ENCODE assay signal across 23 cellular contexts in genomic region chr4:7885216-7886134, GRCh38. TPM values are rescaled to one million over a fixed set of nuclear protein-coding genes. Genes with fewer than 3 reads are reported as not detected.
A peak's percentile ranks its signal among the peaks of the same experiment; 100 is the strongest.
DNase-seq lines count a peak whose midpoint lies in the region; ATAC-seq and TF ChIP-seq lines count a peak whose summit lies in the region.
"Had no signal": no experiment of that assay in that cellular context is flagged by ENCODE, and none has a peak within 500 bp of the region (broad histone marks: within the 10 kb centered on the region; RNA-seq: fewer than 3 reads in every experiment).

No MANE protein-coding gene starts in this region.

- peaks cover 21 to 55% of the 10 kb centered on the region in 2 donors for H3K4me1 ChIP-seq in thoracic aorta (ENCODE audit: control insufficient read depth in 1 of 2, low read depth in 2 of 2)

- H3K9me3 ChIP-seq in thoracic aorta = peaks cover 4% of the 10 kb centered on the region
- H3K9me3 ChIP-seq: adrenal gland, upper lobe of right lung had no signal

- TF ChIP-seq CTCF in chondrocyte (IDR thresholded peaks at IDR 0.05) (no peak), nephron (IDR thresholded peaks at IDR 0.05; ENCODE audit: unreplicated experiment in 3 of 3) (no peak), thoracic aorta (IDR thresholded peaks at IDR 0.05) (no peak), foreskin fibroblast (IDR thresholded peaks at IDR 0.05; ENCODE audit: low read depth, low read length) (no peak)

- peak overlapping the region; percentile 13 to 54 for H3K27ac ChIP-seq in thoracic aorta
- H3K27ac ChIP-seq: adrenal gland, KMS-11, upper lobe of right lung had no signal

- peak overlapping the region; percentile 80 for H3K27ac Mint-ChIP-seq in chondrocyte (ENCODE audit: unreplicated experiment)
- peak overlapping the region; percentile 12 to 84 (median 65) for H3K27ac Mint-ChIP-seq in nephron
- H3K27ac Mint-ChIP-seq: activated CD4-positive, alpha-beta T cell treated with anti-CD3 and anti-CD28 coated beads, Interleukin-2, amount 10 ng/mL, durations not matched to agents 7 days and 5 days; B cell; GM23338; stimulated activated memory B cell treated with anti-CD40 and anti-IgM and Interleukin-4, amounts not matched to agents 10 μg/mL and 1 μg/mL and 100 μg/mL, for 72 hours had no signal

- H3K4me3 ChIP-seq in thoracic aorta = peak overlapping the region; percentile 49
- H3K4me3 ChIP-seq in foreskin fibroblast (ENCODE audit: low read depth in 1 of 2, low read length in 2 of 2) = no peak overlapping the region
- H3K4me3 ChIP-seq: adrenal gland, GM23338, upper lobe of right lung had no signal

- peaks cover 7% of the 10 kb centered on the region for H3K36me3 Mint-ChIP-seq in chondrocyte (ENCODE audit: low read depth)
- H3K36me3 Mint-ChIP-seq in nephron (ENCODE audit: low read depth) = peaks cover 34% of the 10 kb centered on the region
- H3K36me3 Mint-ChIP-seq: stimulated activated memory B cell treated with anti-CD40 and anti-IgM and Interleukin-4, amounts not matched to agents 10 μg/mL and 1 μg/mL and 100 μg/mL, for 72 hours had no signal

- no peaks in the 10 kb centered on the region for H3K27me3 ChIP-seq in thoracic aorta (replicated peaks; ENCODE audit: insufficient read depth)
- H3K27me3 ChIP-seq: adrenal gland, upper lobe of right lung had no signal

- H3K9me3 Mint-ChIP-seq in chondrocyte (ENCODE audit: low read depth) (peaks cover 11% of the 10 kb centered on the region), nephron (peaks cover 14% of the 10 kb centered on the region)

- H3K27me3 Mint-ChIP-seq in chondrocyte (ENCODE audit: low read depth) = no peaks in the 10 kb centered on the region
- no peaks in the 10 kb centered on the region for H3K27me3 Mint-ChIP-seq in nephron (ENCODE audit: low read depth)
- H3K27me3 Mint-ChIP-seq: activated CD4-positive, alpha-beta T cell treated with anti-CD3 and anti-CD28 coated beads, Interleukin-2, amount 10 ng/mL, durations not matched to agents 7 days and 5 days; effector memory CD8-positive, alpha-beta T cell had no signal

- H3K4me1 Mint-ChIP-seq in chondrocyte (ENCODE audit: low read depth) = peaks cover 87% of the 10 kb centered on the region
- peaks cover 57% of the 10 kb centered on the region for H3K4me1 Mint-ChIP-seq in nephron
- H3K4me1 Mint-ChIP-seq: B cell; stimulated activated memory B cell treated with anti-CD40 and anti-IgM and Interleukin-4, amounts not matched to agents 10 μg/mL and 1 μg/mL and 100 μg/mL, for 72 hours had no signal

- H3K36me3 ChIP-seq in thoracic aorta = no peaks in the 10 kb centered on the region
- H3K36me3 ChIP-seq: adrenal gland, upper lobe of right lung had no signal

- no peak overlapping the region for H3K4me3 Mint-ChIP-seq in chondrocyte (ENCODE audit: unreplicated experiment)
- no peak overlapping the region for H3K4me3 Mint-ChIP-seq in nephron
- H3K4me3 Mint-ChIP-seq: activated CD4-positive, alpha-beta T cell treated with anti-CD3 and anti-CD28 coated beads, Interleukin-2, amount 10 ng/mL, durations not matched to agents 7 days and 5 days; B cell; effector memory CD8-positive, alpha-beta T cell; GM23338; stimulated activated memory B cell treated with anti-CD40 and anti-IgM and Interleukin-4, amounts not matched to agents 10 μg/mL and 1 μg/mL and 100 μg/mL, for 72 hours had no signal

- ATAC-seq in thoracic aorta (ENCODE audit: insufficient number of reproducible peaks, low FRiP score, low read depth) = no peak
- ATAC-seq: effector memory CD8-positive, alpha-beta T cell; GM23338; stimulated activated memory B cell treated with anti-CD40 and anti-IgM and Interleukin-4, amounts not matched to agents 10 μg/mL and 1 μg/mL and 100 μg/mL, for 72 hours; upper lobe of right lung had no signal

- DNase-seq in SK-N-DZ (ENCODE audit: low spot score) (peak; percentile 31), chondrocyte (ENCODE audit: low spot score) (no peak), thoracic aorta (ENCODE audit: low spot score) (no peak), SIG-M5 (lab: John Stamatoyannopoulos, UW) (no peak), NCI-H446 (lab: John Stamatoyannopoulos, UW) (no peak), foreskin fibroblast (no peak), superior temporal gyrus (ENCODE audit: extremely low spot score) (no peak)
- DNase-seq: activated CD4-positive, alpha-beta T cell treated with anti-CD3 and anti-CD28 coated beads, Interleukin-2, amount 10 ng/mL, durations not matched to agents 7 days and 5 days; activated CD8-positive, alpha-beta memory T cell treated with anti-CD3 and anti-CD28 coated beads, Interleukin-2, amount 50 U/mL, for 48 hours; activated effector memory CD4-positive, alpha-beta T cell treated with anti-CD3 and anti-CD28 coated beads, Interleukin-2, amount 50 U/mL, for 16 hours; adrenal gland; effector memory CD8-positive, alpha-beta T cell; hippocampal formation; NCI-H1930; NK-92 treated with Interleukin-12 subunit alpha and Interleukin-12 subunit beta, amount 100 ng/mL, for 24 hours; retina; SW 1271; upper lobe of right lung had no signal

RNA-seq across cellular contexts. Expression of gene AFAP1, which starts 54.2 kb away (rescaled TPM):
- polyA plus RNA-seq in SK-N-DZ (2014; cell fraction: cytosol; rRNA removed) = 20.4 and 24.0 TPM in 2 replicates
- 17.3 and 27.1 TPM in 2 replicates for polyA plus RNA-seq in SK-N-DZ (2014; cell fraction: nucleus; rRNA removed)
- 107 to 119 TPM (median 118 TPM) in 3 replicates for total RNA-seq in chondrocyte
- total RNA-seq in thoracic aorta = 10 to 100 TPM; 32.1 to 40.1 TPM
